1 cellular context compared by ENCODE assay signal in genomic region chr4:147617173-147617840, GRCh38.
TF ChIP-seq lines count a peak whose summit lies in the region.

Gene TMEM184C, plus strand, starts transcription at chr4:147617397. Its CDS starts 560 bp downstream, at chr4:147617957.

TF ChIP-seq in HEK293, 187 proteins besides CTCF, POLR2A, EP300 and RAD21 (continued from another document and continues in another):
- TF ChIP-seq PRDM10 (tag by site-specific recombination; IDR thresholded peaks at IDR 0.05) (peak; percentile 85), HOXA7 (CRISPR knock-in tag; IDR thresholded peaks at IDR 0.05; ENCODE audit: borderline replicate concordance) (no peak), ZBTB11 (tag by site-specific recombination; conservative IDR thresholded peaks at IDR 0.05; ENCODE audit: low read depth) (peak; percentile 91), ZNF280D (tag by site-specific recombination; IDR thresholded peaks at IDR 0.05) (no peak), ZXDB (tag by site-specific recombination; IDR thresholded peaks at IDR 0.05) (peak; percentile 98), ZBTB17 (tag by site-specific recombination; IDR thresholded peaks at IDR 0.05) (peak; percentile 90), ZNF248 (tag by site-specific recombination; IDR thresholded peaks at IDR 0.05) (no peak), EGR2 (tag by site-specific recombination; IDR thresholded peaks at IDR 0.05; ENCODE audit: low read depth) (0 out of 2 replicates have a peak, but pooled peaks have one; percentile 41), ZNF830 (tag by site-specific recombination; IDR thresholded peaks at IDR 0.05; ENCODE audit: low read depth) (no peak), YY2 (tag by site-specific recombination; IDR thresholded peaks at IDR 0.05) (no peak), KLF16 (tag by site-specific recombination; IDR thresholded peaks at IDR 0.05) (0 out of 2 replicates have a peak, but pooled peaks have one; percentile 29), ZNF518A (tag by site-specific recombination; conservative IDR thresholded peaks at IDR 0.05; ENCODE audit: low read depth) (peak; percentile 87), ZNF335 (tag by site-specific recombination; conservative IDR thresholded peaks at IDR 0.05) (peak; percentile 96), ZBTB6 (tag by site-specific recombination; IDR thresholded peaks at IDR 0.05) (no peak), ZBTB48 (tag by site-specific recombination; IDR thresholded peaks at IDR 0.05) (peak; percentile 68; the same call in 1 of the 2 replicates), ZFP69B (tag by site-specific recombination; IDR thresholded peaks at IDR 0.05) (no peak), ZNF544 (tag by site-specific recombination; IDR thresholded peaks at IDR 0.05) (no peak), WT1 (tag by site-specific recombination; IDR thresholded peaks at IDR 0.05) (no peak), ZNF473 (tag by site-specific recombination; IDR thresholded peaks at IDR 0.05) (no peak), BCL11A (tag by site-specific recombination; IDR thresholded peaks at IDR 0.05; ENCODE audit: low read depth) (no peak), ZNF623 (tag by site-specific recombination; IDR thresholded peaks at IDR 0.05) (no peak), ZNF843 (tag by site-specific recombination; IDR thresholded peaks at IDR 0.05) (no peak), HOXD13 (CRISPR knock-in tag; IDR thresholded peaks at IDR 0.05; ENCODE audit: borderline replicate concordance) (no peak), PRDM2 (tag by site-specific recombination; IDR thresholded peaks at IDR 0.05; ENCODE audit: borderline replicate concordance) (no peak), ZNF169 (tag by site-specific recombination; IDR thresholded peaks at IDR 0.05) (no peak), ZNF174 (tag by site-specific recombination; IDR thresholded peaks at IDR 0.05) (no peak), ZBTB10 (tag by site-specific recombination; IDR thresholded peaks at IDR 0.05) (no peak), ZNF837 (tag by site-specific recombination; IDR thresholded peaks at IDR 0.05) (no peak), ZNF146 (tag by site-specific recombination; IDR thresholded peaks at IDR 0.05) (no peak)
